21 cellular contexts compared by ENCODE assay signal in the genomic region with DNA sequence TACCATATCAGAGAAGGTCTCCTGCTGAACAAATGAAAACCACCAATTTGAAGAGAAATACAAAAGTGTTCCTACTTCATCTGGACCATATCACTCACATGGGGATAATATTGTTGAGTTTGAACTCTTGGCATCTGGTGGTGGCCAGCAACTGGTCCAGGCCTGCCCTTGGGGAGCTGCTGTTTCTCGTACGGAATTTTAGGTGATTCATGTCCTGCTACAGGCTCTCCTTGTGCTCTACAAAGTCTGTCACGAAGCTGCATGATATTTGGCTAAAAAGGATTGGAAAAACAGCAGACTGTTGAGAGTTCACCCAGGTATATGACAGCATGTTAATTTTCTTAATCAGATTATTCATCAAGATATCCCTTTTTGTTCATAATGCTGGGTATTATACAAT. TPM values are rescaled to one million over a fixed set of nuclear protein-coding genes. Genes with fewer than 3 reads are reported as not detected.
"Had no signal": no experiment of that assay in that cellular context is flagged by ENCODE, and none has a peak within 500 bp of the region (broad histone marks: within the 10 kb centered on the region; RNA-seq: fewer than 3 reads in every experiment).

No MANE protein-coding gene starts in this region.

- DNase-seq: cortex of kidney; effector memory CD8-positive, alpha-beta T cell; esophagus squamous epithelium; head of caudate nucleus; kidney; mesenchymal stem cell; mucosa of descending colon; naive thymus-derived CD4-positive, alpha-beta T cell; sigmoid colon; spleen; stimulated activated CD4-positive, alpha-beta T cell treated with anti-CD3 and anti-CD28 coated beads, Interleukin-4, amount 100 ng/mL, for 4 hours; stimulated activated naive CD8-positive, alpha-beta T cell treated with anti-CD3 and anti-CD28 coated beads, Interleukin-15, Interleukin-2, amounts not matched to agents 100 U/mL and 50 U/mL, for 24 hours; substantia nigra; testis; tibial artery had no signal

- FAIRE-seq: endometrium had no signal

- ATAC-seq: effector memory CD8-positive, alpha-beta T cell; left lobe of liver; mucosa of descending colon; naive thymus-derived CD4-positive, alpha-beta T cell; stimulated activated memory B cell treated with anti-CD40 and anti-IgM and Interleukin-4, amounts not matched to agents 10 μg/mL and 1 μg/mL and 100 μg/mL, for 72 hours; stimulated activated naive CD8-positive, alpha-beta T cell treated with anti-CD3 and anti-CD28 coated beads, Interleukin-15, Interleukin-2, amounts not matched to agents 100 U/mL and 50 U/mL, for 24 hours had no signal

- H3K4me3 ChIP-seq: esophagus squamous epithelium, lung, mucosa of descending colon, neural progenitor cell, right atrium auricular region, sigmoid colon, spleen, testis, tibial artery had no signal

- H3K27me3 ChIP-seq: esophagus squamous epithelium, neural progenitor cell, right atrium auricular region, sigmoid colon, spleen, testis, tibial artery had no signal

RNA-seq across cellular contexts. Expression of a gene that starts 50.1 kb away (rescaled TPM):
- polyA plus RNA-seq: naive thymus-derived CD4-positive, alpha-beta T cell had no signal
